8 cellular contexts compared by ENCODE assay signal in the genomic region with DNA sequence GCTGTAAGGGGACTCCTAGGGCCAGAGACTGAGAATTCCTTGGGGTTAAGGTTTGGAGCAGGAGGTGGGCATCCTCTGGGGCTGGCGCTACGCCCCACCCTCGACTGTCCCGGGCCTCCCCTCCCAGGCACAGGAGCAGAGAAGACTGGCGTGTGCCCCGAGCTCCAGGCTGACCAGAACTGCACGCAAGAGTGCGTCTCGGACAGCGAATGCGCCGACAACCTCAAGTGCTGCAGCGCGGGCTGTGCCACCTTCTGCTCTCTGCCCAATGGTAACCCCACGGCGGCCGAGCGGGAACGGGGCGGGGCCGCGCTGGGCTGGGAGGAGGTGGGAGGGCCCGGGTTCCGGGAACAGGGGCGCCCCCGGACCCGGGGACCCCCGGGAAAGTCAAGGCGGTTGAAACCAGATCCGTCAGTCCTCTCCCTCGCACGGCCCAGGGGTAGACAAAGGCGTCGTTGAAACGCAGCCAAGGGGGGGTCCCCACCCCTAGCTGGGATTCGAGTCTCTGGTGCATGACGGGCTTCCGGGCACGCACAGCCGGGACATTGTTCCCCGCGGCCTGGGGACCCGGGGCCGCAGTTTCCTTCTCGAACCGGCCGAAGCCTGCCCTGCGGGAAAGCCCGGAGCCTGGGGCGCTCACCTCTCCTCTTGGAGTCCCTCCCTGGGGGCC. TPM values are rescaled to one million over a fixed set of nuclear protein-coding genes. Genes with fewer than 3 reads are reported as not detected.
DNase-seq lines count a peak whose midpoint lies in the region; ATAC-seq, FAIRE-seq and TF ChIP-seq lines count a peak whose summit lies in the region.

No MANE protein-coding gene starts in this region.

- no peak for TF ChIP-seq EP300 in GM12878 (IDR thresholded peaks at IDR 0.05; ENCODE audit: borderline replicate concordance in 1 of 2, control insufficient read depth in 1 of 2, low read depth in 2 of 2, low read length in 2 of 2)

- in situ Hi-C loops in GM12878 (cut with MboI), result no loop called here

- ATAC-seq in GM19395 (IDR thresholded peaks at IDR 0.05; ENCODE audit: unreplicated experiment), result peak; percentile 63
- ATAC-seq in GM12878, result peak; percentile 87

- H4K20me1 ChIP-seq in GM12878 (ENCODE audit: control insufficient read depth, insufficient read depth), result no peaks in the 10 kb centered on the region
- H4K20me1 ChIP-seq in keratinocyte (ENCODE audit: control insufficient read depth, extremely low read depth, insufficient read depth, low read length), result no peaks in the 10 kb centered on the region

- H3K27ac ChIP-seq in GM12878 (ENCODE audit: control insufficient read depth, insufficient read depth), result no peak overlapping the region
- no peak overlapping the region for H3K27ac ChIP-seq in keratinocyte (ENCODE audit: control insufficient read depth, insufficient read depth, low read length)
- H3K27ac ChIP-seq in small intestine (ENCODE audit: low read depth in 1 of 2, low read length in 1 of 2), result peak overlapping the region in 1 of 2 donors; percentile 66

- 1% methylated on average over 40 of the region's 50 CpGs for WGBS in GM12878 (ENCODE audit: insufficient coverage, insufficient replicate concordance, low lambda C conversion rate, missing lambda C conversion rate)
- 1 to 2% (median 2%) methylated on average over 48 to 50 of the region's 50 CpGs for WGBS in small intestine, 3 donors

- peak; percentile 1 for DNase-seq in CD1c-positive myeloid dendritic cell (ENCODE audit: extremely low spot score)
- DNase-seq in NCI-H1105 (lab: John Stamatoyannopoulos, UW), result peak; percentile 81
- DNase-seq in GM12878 (ENCODE audit: low read depth, low spot score), result no peak
- DNase-seq in keratinocyte (ENCODE audit: low read depth, low spot score), result no peak
- DNase-seq in small intestine, result peak; percentile 42
- DNase-seq in LoVo (ENCODE audit: low spot score), result no peak
- no peak for DNase-seq in SHP77 (lab: John Stamatoyannopoulos, UW)

- intact Hi-C loops in GM12878 (cut with micrococcal nuclease; ENCODE audit: unreplicated experiment), result no loop called here

- FAIRE-seq in GM12878 (lab: Jason Lieb, UNC) (no peak), keratinocyte (lab: Jason Lieb, UNC) (no peak), small intestine (lab: Jason Lieb, UNC) (no peak)

- H3K9ac ChIP-seq in GM12878 (ENCODE audit: control insufficient read depth, insufficient read depth, low read length) (no peak overlapping the region), keratinocyte (ENCODE audit: control insufficient read depth, extremely low read depth, insufficient read depth, low read length) (no peak overlapping the region)

- no TSS peak for BruUV-seq in GM12878 (replicated peaks; lab: Mats Ljungman, UMichigan)

- POLR2A ChIA-PET in GM12878 (lab: Charles Lee), result no interaction called here

- SMC1A ChIA-PET in GM12878 (lab: Charles Lee; ENCODE audit: uncharacterized antibody, unreplicated experiment), result no interaction called here

- dilution Hi-C loops in keratinocyte (cut with MboI; ENCODE audit: extremely low pct_ligation_motif_present, low sequenced_read_pairs), result no loop called here

- TF ChIP-seq POLR2A in GM12878 (IDR thresholded peaks at IDR 0.05; ENCODE audit: low read depth, low read length), result no peak

- no peaks in the 10 kb centered on the region for H3K9me1 ChIP-seq in keratinocyte (ENCODE audit: control insufficient read depth, extremely low read depth, insufficient read depth, low read length)

- H3K36me3 ChIP-seq in GM12878 (ENCODE audit: control insufficient read depth in 2 of 2, insufficient read depth in 2 of 2, low read length in 1 of 2), result no peaks in the 10 kb centered on the region
- H3K36me3 ChIP-seq in keratinocyte (ENCODE audit: control insufficient read depth in 2 of 2, extremely low read depth in 1 of 2, insufficient read depth in 2 of 2, low read length in 2 of 2), result no peaks in the 10 kb centered on the region
- no peaks in the 10 kb centered on the region for H3K36me3 ChIP-seq in small intestine (ENCODE audit: control insufficient read depth in 2 of 2, insufficient read depth in 2 of 2, low read length in 2 of 2)

- H3K9me3 ChIP-seq in GM12878 (replicated peaks; ENCODE audit: control insufficient read depth, insufficient read depth, low read length) (no peaks in the 10 kb centered on the region), keratinocyte (ENCODE audit: control insufficient read depth, low read depth, low read length) (no peaks in the 10 kb centered on the region), small intestine (ENCODE audit: control insufficient read depth, low read depth) (no peaks in the 10 kb centered on the region)

- H3K4me2 ChIP-seq in GM12878 (ENCODE audit: control insufficient read depth, insufficient read depth) (peak overlapping the region; percentile 77), keratinocyte (ENCODE audit: control insufficient read depth, extremely low read depth, insufficient read depth, low read depth, low read length) (peak overlapping the region; percentile 67)

- RAD21 ChIA-PET in GM12878 (lab: Charles Lee; ENCODE audit: unreplicated experiment), result interaction anchor here (0.6 kb wide), 1 partner anchor 273 kb away, joined by 4 read pairs; no protein-coding TSS in a partner anchor

- peaks cover 7% of the 10 kb centered on the region for H3K4me1 ChIP-seq in GM12878 (ENCODE audit: control insufficient read depth, insufficient read depth, low read length)
- peaks cover 5% of the 10 kb centered on the region for H3K4me1 ChIP-seq in keratinocyte (ENCODE audit: control insufficient read depth, extremely low read depth, insufficient read depth, low read length)
- no peaks in the 10 kb centered on the region for H3K4me1 ChIP-seq in small intestine (ENCODE audit: control insufficient read depth in 2 of 2, insufficient read depth in 1 of 2, low read depth in 1 of 2, low read length in 1 of 2)

- H3K4me3 ChIP-seq in GM12878 (peak overlapping the region; percentile 12; the same call in 1 of the 2 replicates), keratinocyte (ENCODE audit: control insufficient read depth in 2 of 3, extremely low read depth in 1 of 3, insufficient read depth in 2 of 3, low read depth in 1 of 3, low read length in 3 of 3) (peak overlapping the region; percentile 10 to 29 (median 24)), small intestine (ENCODE audit: low read depth in 1 of 2, low read length in 2 of 2) (peak overlapping the region; percentile 10 to 18)

- H3K79me2 ChIP-seq in GM12878 (ENCODE audit: control insufficient read depth, insufficient read depth, low read length) (no peaks in the 10 kb centered on the region), keratinocyte (ENCODE audit: control insufficient read depth, insufficient read depth, low read length) (no peaks in the 10 kb centered on the region)

- CTCF ChIA-PET in GM12878 (lab: Yijun Ruan, JAX), result no interaction called here

- H2AFZ ChIP-seq in GM12878 (ENCODE audit: control insufficient read depth, low read depth, low read length) (no peak overlapping the region; the same call in 1 of the 2 replicates), keratinocyte (ENCODE audit: control insufficient read depth, low read length) (peak overlapping the region; percentile 54)

- H3K27me3 ChIP-seq in GM12878 (replicated peaks in 1 of 2; ENCODE audit: control insufficient read depth in 2 of 2, insufficient read depth in 2 of 2, low read length in 1 of 2) (peaks cover 7 to 27% of the 10 kb centered on the region in 2 experiments), keratinocyte (ENCODE audit: control insufficient read depth, extremely low read depth, insufficient read depth, low read length) (peaks cover 42% of the 10 kb centered on the region), small intestine (ENCODE audit: control insufficient read depth in 2 of 2, insufficient read depth in 2 of 2, low read length in 2 of 2) (peaks cover 0 to 12% of the 10 kb centered on the region in 2 donors)

- no peak for TF ChIP-seq RAD21 in GM12878 (IDR thresholded peaks at IDR 0.05; ENCODE audit: insufficient read depth, low read depth, low read length)

- TF ChIP-seq CTCF in GM12878 (IDR thresholded peaks at IDR 0.05 in 2 of 3, conservative IDR thresholded peaks at IDR 0.05 in 1 of 3; ENCODE audit: control insufficient read depth in 2 of 3, extremely low read depth in 1 of 3, insufficient read depth in 1 of 3, low read depth in 3 of 3, low read length in 3 of 3), result no peak
- TF ChIP-seq CTCF in keratinocyte (optimal IDR thresholded peaks at IDR 0.05 in 1 of 3, IDR thresholded peaks at IDR 0.05 in 1 of 3, conservative IDR thresholded peaks at IDR 0.05 in 1 of 3; ENCODE audit: extremely low read depth in 1 of 3, insufficient read depth in 2 of 3, low read length in 3 of 3), result no peak

RNA-seq across cellular contexts. Expression of gene WFDC2, which starts 0.8 kb away (rescaled TPM):
- not detected in 2 replicates for total RNA-seq in GM12878 (2013; cell fraction: nucleolus; rRNA removed)
- total RNA-seq in GM12878 (2014; rRNA removed) (not detected in 2 replicates), GM12878 (2014; rRNA removed; fragmentation: Illumina TruSeq; extraction: Trizol) (not detected in 2 replicates), GM12878 (2021) (not detected in 2 replicates)
- polyA plus RNA-seq in GM12878 (2011; ENCODE audit: low read depth), result 4.2 TPM
- polyA plus RNA-seq in GM12878 (2011; rRNA removed) (not detected in 2 replicates), GM12878 (2014; fragmentation: Illumina TruSeq; extraction: Trizol) (not detected in 2 replicates), GM12878 (2014; fragmentation: Nextera tagmentation; extraction: Ambion mirVana) (under 1 TPM in 1 of 2 experiments, not detected in 1; 0.13 TPM), GM12878 (2014; rRNA removed) (not detected in 2 replicates), GM12878 (2016; fragmentation: Nextera tagmentation; extraction: Ambion mirVana) (not detected), keratinocyte (0.44 TPM in 1 of 3 replicates, not detected in the others), small intestine (1 to 10 TPM; 3.1 to 7.8 (median 4.6) TPM)
- not detected in 2 replicates for polyA plus RNA-seq in GM12878 (2011; cell fraction: cytosol; rRNA removed)
- 0.21 TPM in 1 of 2 replicates, not detected in the other for polyA plus RNA-seq in GM12878 (2011; cell fraction: nucleus; rRNA removed)
- polyA plus RNA-seq in GM12878 (2012), result 2.4 and 5.3 TPM in 2 replicates
- not detected in 2 replicates for polyA minus RNA-seq in GM12878 (2011; rRNA and poly(A)+ RNA removed)
- not detected in 2 replicates for polyA minus RNA-seq in GM12878 (2011; cell fraction: cytosol; rRNA and poly(A)+ RNA removed)
- polyA minus RNA-seq in GM12878 (2011; cell fraction: nucleus; rRNA and poly(A)+ RNA removed), result not detected in 2 replicates
- polyA plus RNA-seq in keratinocyte (2011; ENCODE audit: low read depth), result not detected
- 0.16 and 0.66 TPM in 2 replicates for polyA plus RNA-seq in keratinocyte (2011; cell fraction: cytosol; rRNA removed)
- polyA plus RNA-seq in keratinocyte (2011; cell fraction: nucleus; rRNA removed), result 0.25 and 0.52 TPM in 2 replicates
- polyA plus RNA-seq in keratinocyte (2012; ENCODE audit: low replicate concordance), result 0.65 and 0.68 TPM in 2 replicates
- polyA minus RNA-seq in keratinocyte, result not detected in 3 replicates
- polyA minus RNA-seq in keratinocyte (2011; cell fraction: cytosol; rRNA and poly(A)+ RNA removed), result not detected
- not detected in 2 replicates for polyA minus RNA-seq in keratinocyte (2011; cell fraction: nucleus; rRNA and poly(A)+ RNA removed)

RNA-seq across cellular contexts. Expression of gene SPINT3, which starts 45.0 kb away (rescaled TPM):
- total RNA-seq in GM12878 (2013; cell fraction: nucleolus; rRNA removed), result not detected in 2 replicates
- total RNA-seq in GM12878 (2014; rRNA removed), result not detected in 2 replicates
- total RNA-seq in GM12878 (2014; rRNA removed; fragmentation: Illumina TruSeq; extraction: Trizol), result not detected in 2 replicates
- not detected in 2 replicates for total RNA-seq in GM12878 (2021)
- not detected for polyA plus RNA-seq in GM12878 (2011; ENCODE audit: low read depth)
- polyA plus RNA-seq in GM12878 (2011; rRNA removed), result not detected in 2 replicates
- not detected in 2 replicates for polyA plus RNA-seq in GM12878 (2011; cell fraction: cytosol; rRNA removed)
- not detected in 2 replicates for polyA plus RNA-seq in GM12878 (2011; cell fraction: nucleus; rRNA removed)
- not detected in 2 replicates for polyA plus RNA-seq in GM12878 (2012)
- polyA plus RNA-seq in GM12878 (2014; fragmentation: Illumina TruSeq; extraction: Trizol), result not detected in 2 replicates
- polyA plus RNA-seq in GM12878 (2014; fragmentation: Nextera tagmentation; extraction: Ambion mirVana), result not detected
- polyA plus RNA-seq in GM12878 (2014; rRNA removed), result not detected in 2 replicates
- not detected for polyA plus RNA-seq in GM12878 (2016; fragmentation: Nextera tagmentation; extraction: Ambion mirVana)
- not detected in 2 replicates for polyA minus RNA-seq in GM12878 (2011; rRNA and poly(A)+ RNA removed)
- polyA minus RNA-seq in GM12878 (2011; cell fraction: cytosol; rRNA and poly(A)+ RNA removed), result not detected in 2 replicates
- polyA minus RNA-seq in GM12878 (2011; cell fraction: nucleus; rRNA and poly(A)+ RNA removed), result not detected in 2 replicates
- not detected in 3 replicates for polyA plus RNA-seq in keratinocyte
- not detected for polyA plus RNA-seq in keratinocyte (2011; ENCODE audit: low read depth)
- polyA plus RNA-seq in keratinocyte (2011; cell fraction: cytosol; rRNA removed), result not detected in 2 replicates
- polyA plus RNA-seq in keratinocyte (2011; cell fraction: nucleus; rRNA removed), result not detected in 2 replicates
- not detected in 2 replicates for polyA plus RNA-seq in keratinocyte (2012; ENCODE audit: low replicate concordance)
- polyA minus RNA-seq in keratinocyte, result not detected in 3 replicates
- polyA minus RNA-seq in keratinocyte (2011; cell fraction: cytosol; rRNA and poly(A)+ RNA removed), result not detected
- polyA minus RNA-seq in keratinocyte (2011; cell fraction: nucleus; rRNA and poly(A)+ RNA removed), result not detected in 2 replicates
- polyA plus RNA-seq in small intestine, result not detected

RNA-seq across cellular contexts. Expression of gene PIGT, which starts 54.5 kb away (rescaled TPM):
- 84.5 and 94.1 TPM in 2 replicates for total RNA-seq in GM12878 (2013; cell fraction: nucleolus; rRNA removed)
- total RNA-seq in GM12878 (2014; rRNA removed), result 35.7 and 45.0 TPM in 2 replicates
- total RNA-seq in GM12878 (2014; rRNA removed; fragmentation: Illumina TruSeq; extraction: Trizol), result 15.5 and 18.6 TPM in 2 replicates
- 39.5 and 45.2 TPM in 2 replicates for total RNA-seq in GM12878 (2021)
- polyA plus RNA-seq in GM12878 (2011; ENCODE audit: low read depth), result 14.5 TPM
- polyA plus RNA-seq in GM12878 (2011; rRNA removed), result 8.0 and 24.1 TPM in 2 replicates
- polyA plus RNA-seq in GM12878 (2011; cell fraction: cytosol; rRNA removed), result 27.0 and 35.8 TPM in 2 replicates
- polyA plus RNA-seq in GM12878 (2011; cell fraction: nucleus; rRNA removed), result 71.0 and 74.4 TPM in 2 replicates
- 25.3 and 27.7 TPM in 2 replicates for polyA plus RNA-seq in GM12878 (2012)
- polyA plus RNA-seq in GM12878 (2014; fragmentation: Illumina TruSeq; extraction: Trizol), result 29.4 and 41.9 TPM in 2 replicates
- 10 to 100 TPM; 19.1 to 27.5 TPM for polyA plus RNA-seq in GM12878 (2014; fragmentation: Nextera tagmentation; extraction: Ambion mirVana)
- polyA plus RNA-seq in GM12878 (2014; rRNA removed), result 28.6 and 33.5 TPM in 2 replicates
- polyA plus RNA-seq in GM12878 (2016; fragmentation: Nextera tagmentation; extraction: Ambion mirVana), result 10 to 100 TPM; 56.5 to 66.0 TPM
- polyA minus RNA-seq in GM12878 (2011; rRNA and poly(A)+ RNA removed), result 27.9 and 34.2 TPM in 2 replicates
- polyA minus RNA-seq in GM12878 (2011; cell fraction: cytosol; rRNA and poly(A)+ RNA removed), result 16.2 and 28.5 TPM in 2 replicates
- 33.1 and 57.7 TPM in 2 replicates for polyA minus RNA-seq in GM12878 (2011; cell fraction: nucleus; rRNA and poly(A)+ RNA removed)
- polyA plus RNA-seq in keratinocyte, result 25.9 to 37.6 TPM (median 26.5 TPM) in 3 replicates
- polyA plus RNA-seq in keratinocyte (2011; ENCODE audit: low read depth), result 26.7 TPM
- 29.0 and 38.7 TPM in 2 replicates for polyA plus RNA-seq in keratinocyte (2011; cell fraction: cytosol; rRNA removed)
- polyA plus RNA-seq in keratinocyte (2011; cell fraction: nucleus; rRNA removed), result 45.6 and 57.8 TPM in 2 replicates
- polyA plus RNA-seq in keratinocyte (2012; ENCODE audit: low replicate concordance), result 39.5 and 44.2 TPM in 2 replicates
- polyA minus RNA-seq in keratinocyte, result 25.6 to 90.6 TPM (median 30.8 TPM) in 3 replicates
- polyA minus RNA-seq in keratinocyte (2011; cell fraction: cytosol; rRNA and poly(A)+ RNA removed), result 41.1 TPM
- polyA minus RNA-seq in keratinocyte (2011; cell fraction: nucleus; rRNA and poly(A)+ RNA removed), result 26.4 and 29.9 TPM in 2 replicates
- polyA plus RNA-seq in small intestine, result 10 to 100 TPM; 49.7 to 85.2 (median 51.0) TPM

Comparison
In these comparisons a context has a peak if more than half of its experiments do, and no peak if none do; other contexts are left out.
1. DNase-seq: peak in CD1c-positive myeloid dendritic cell (single experiment), NCI-H1105 (single experiment) and small intestine (single experiment); none in GM12878 (single experiment), keratinocyte (single experiment), LoVo (single experiment) and SHP77 (0 of 2).
2. Peak in every context shown above with its lines, with median percentiles within 50 percentile points of each other: H3K4me3 ChIP-seq.